7 cellular contexts compared by ENCODE assay signal in the genomic region with DNA sequence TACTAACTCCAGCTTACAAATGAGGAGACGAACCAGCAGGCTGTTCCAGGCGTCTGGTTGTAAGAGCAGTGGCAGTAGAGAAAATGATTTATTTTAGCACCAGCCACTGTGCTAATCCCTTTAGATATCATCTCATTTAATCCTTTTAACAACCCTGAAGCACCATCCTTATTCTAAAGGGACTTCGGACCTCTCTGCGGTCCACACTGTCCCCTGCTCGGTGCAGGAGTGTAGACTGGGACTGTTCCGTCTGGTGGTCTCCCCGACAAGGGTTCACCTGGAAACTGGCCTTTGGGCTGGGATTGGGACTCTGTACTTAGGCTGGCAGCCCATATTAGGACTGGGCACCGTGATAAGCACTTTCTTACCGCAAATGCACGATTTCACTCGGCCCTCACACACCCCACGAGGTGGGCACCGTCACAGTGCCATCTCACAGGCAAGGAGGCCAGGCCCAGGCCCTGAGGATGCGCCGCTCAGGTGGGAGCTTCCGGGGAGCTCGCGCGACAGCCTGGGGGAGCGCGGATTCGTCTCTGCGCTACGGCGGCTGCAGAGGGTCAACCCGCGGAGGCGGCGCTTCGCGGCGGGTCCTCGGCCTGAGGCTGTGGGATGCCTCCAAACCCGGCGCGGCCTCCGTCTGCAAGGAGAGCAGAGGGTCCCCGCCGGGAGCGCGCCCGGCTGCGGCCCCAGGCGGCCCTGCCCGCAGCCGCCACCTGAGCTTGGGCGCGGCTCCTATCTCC.
DNase-seq lines count a peak whose midpoint lies in the region; ATAC-seq and FAIRE-seq lines count a peak whose summit lies in the region.

No MANE protein-coding gene starts in this region.

- peak; percentile 79 for FAIRE-seq in GM18507 (lab: Jason Lieb, UNC)

- H3K27ac ChIP-seq in iPS-20b (ENCODE audit: low read length) (no peak overlapping the region), skin epidermis (peak overlapping the region; percentile 33 to 90 (median 82))

- DNase-seq in GM18507 (ENCODE audit: extremely low spot score, insufficient read length, low read depth) (peak; percentile 82), NCI-H187 (lab: John Stamatoyannopoulos, UW) (peak; percentile 50 to 62), UCSD-AML1 (lab: John Stamatoyannopoulos, UW; ENCODE audit: unreplicated experiment) (peak; percentile 69), brain pericyte (ENCODE audit: low read depth, low spot score) (peak; percentile 50)

- H3K4me1 ChIP-seq in iPS-20b (ENCODE audit: insufficient read depth, low read length), result peaks cover 4% of the 10 kb centered on the region; the same call in 1 of the 2 replicates

- peak; percentile 91 for ATAC-seq in HG02885 (IDR thresholded peaks at IDR 0.05; ENCODE audit: poor library complexity, unreplicated experiment)

- H3K36me3 ChIP-seq in iPS-20b (ENCODE audit: insufficient read depth, low read depth, low read length), result no peaks in the 10 kb centered on the region

- peak overlapping the region; percentile 93 for H3K9ac ChIP-seq in iPS-20b (ENCODE audit: low read depth, low read length)

- peak overlapping the region; percentile 92 for H3K4me3 ChIP-seq in iPS-20b (ENCODE audit: low read length)
- peak overlapping the region; percentile 51 to 76 (median 65) for H3K4me3 ChIP-seq in skin epidermis

- no peaks in the 10 kb centered on the region for H3K9me3 ChIP-seq in iPS-20b (ENCODE audit: insufficient read depth, low read depth, low read length)

- H3K27me3 ChIP-seq in iPS-20b (ENCODE audit: insufficient read depth, low read length), result no peaks in the 10 kb centered on the region; the same call in 1 of the 2 replicates
